In genomic region chr4:4289055-4289454, GRCh38 we compare ENCODE assay signal across 9 cellular contexts. TPM values are rescaled to one million over a fixed set of nuclear protein-coding genes. Genes with fewer than 3 reads are reported as not detected.
DNase-seq lines count a peak whose midpoint lies in the region; ATAC-seq, FAIRE-seq and TF ChIP-seq lines count a peak whose summit lies in the region.
"Had no signal": no experiment of that assay in that cellular context is flagged by ENCODE, and none has a peak within 500 bp of the region (broad histone marks: within the 10 kb centered on the region; RNA-seq: fewer than 3 reads in every experiment).

No MANE protein-coding gene starts in this region.

- DNase-seq in heart right ventricle, result no peak
- no peak for DNase-seq in left cardiac atrium
- DNase-seq in GM12878 (ENCODE audit: low read depth, low spot score), result no peak
- no peak for DNase-seq in lung (ENCODE audit: low spot score)
- no peak for DNase-seq in DMS53 (lab: John Stamatoyannopoulos, UW)
- DNase-seq in GM10248 (ENCODE audit: extremely low spot score), result no peak
- DNase-seq: NCI-H1048 had no signal

- no TSS peak for BruUV-seq in GM12878 (replicated peaks; lab: Mats Ljungman, UMichigan)

- H3K27me3 ChIP-seq in heart right ventricle (no peaks in the 10 kb centered on the region), GM12878 (replicated peaks in 1 of 2; ENCODE audit: control insufficient read depth in 2 of 2, insufficient read depth in 2 of 2, low read length in 1 of 2) (no peaks in the 10 kb centered on the region), lung (ENCODE audit: control insufficient read depth, insufficient read depth) (no peaks in the 10 kb centered on the region)

- H3K27ac ChIP-seq in heart right ventricle (peak overlapping the region in 4 of 10 donors; percentile 82 to 91 (median 90)), GM12878 (ENCODE audit: control insufficient read depth, insufficient read depth) (peak overlapping the region; percentile 71), lung (ENCODE audit: low read depth in 1 of 2, low read length in 1 of 2) (no peak overlapping the region), urinary bladder (ENCODE audit: low read depth) (no peak overlapping the region)

- intact Hi-C loops in heart right ventricle (cut with DNase I), result loop anchor here in 2 of 10 donors (5.0 kb wide), 1 partner anchor 37 kb away; no protein-coding TSS in a partner anchor
- intact Hi-C loops in left cardiac atrium (cut with DNase I), result no loop called here
- intact Hi-C loops in GM12878 (cut with micrococcal nuclease; ENCODE audit: unreplicated experiment), result no loop called here

- H3K4me3 ChIP-seq in heart right ventricle (peak overlapping the region; percentile 57 to 99 (median 90)), GM12878 (peak overlapping the region; percentile 78), lung (peak overlapping the region; percentile 96), urinary bladder (ENCODE audit: low read depth, low read length) (peak overlapping the region; percentile 80)

- WGBS in heart right ventricle, 2 donors, result 38 to 45% methylated on average over 3 of the region's 3 CpGs
- WGBS in GM12878 (ENCODE audit: insufficient coverage, insufficient replicate concordance, low lambda C conversion rate, missing lambda C conversion rate), result 2% methylated on average over 3 of the region's 3 CpGs
- WGBS in lung, 2 donors, result 31 to 59% methylated on average over 3 of the region's 3 CpGs
- 42% methylated on average over 3 of the region's 3 CpGs for WGBS in urinary bladder

- H3K36me3 ChIP-seq in heart right ventricle (peaks cover 0 to 35% (median 0%) of the 10 kb centered on the region in 9 donors), GM12878 (ENCODE audit: control insufficient read depth in 2 of 2, insufficient read depth in 2 of 2, low read length in 1 of 2) (peaks cover 0 to 6% of the 10 kb centered on the region in 2 experiments; a peak in 1 of 4 replicates), lung (ENCODE audit: control insufficient read depth in 2 of 2, insufficient read depth in 2 of 2, low read length in 2 of 2) (peaks cover 0 to 5% of the 10 kb centered on the region in 2 donors), urinary bladder (ENCODE audit: insufficient read depth) (no peaks in the 10 kb centered on the region)

- peak overlapping the region; percentile 86 for H3K9ac ChIP-seq in GM12878 (ENCODE audit: control insufficient read depth, insufficient read depth, low read length)

- CTCF ChIA-PET in GM12878 (lab: Yijun Ruan, JAX), result no interaction called here
- CTCF ChIA-PET in GM10248 (lab: Yijun Ruan, JAX), result no interaction called here

- H3K4me1 ChIP-seq in heart right ventricle (peaks cover 9 to 52% (median 35%) of the 10 kb centered on the region in 9 donors), GM12878 (ENCODE audit: control insufficient read depth, insufficient read depth, low read length) (peaks cover 6% of the 10 kb centered on the region), lung (ENCODE audit: control insufficient read depth in 2 of 2, insufficient read depth in 2 of 2, low read length in 2 of 2) (peaks cover 8 to 14% of the 10 kb centered on the region in 2 donors), urinary bladder (ENCODE audit: insufficient read depth) (no peaks in the 10 kb centered on the region)

- no peak for TF ChIP-seq RAD21 in GM12878 (IDR thresholded peaks at IDR 0.05; ENCODE audit: insufficient read depth, low read depth, low read length)

- RAD21 ChIA-PET in GM12878 (lab: Charles Lee; ENCODE audit: unreplicated experiment), result no interaction called here

- SMC1A ChIA-PET in GM12878 (lab: Charles Lee; ENCODE audit: uncharacterized antibody, unreplicated experiment), result no interaction called here

- TF ChIP-seq EP300 in GM12878 (IDR thresholded peaks at IDR 0.05; ENCODE audit: borderline replicate concordance in 1 of 2, control insufficient read depth in 1 of 2, low read depth in 2 of 2, low read length in 2 of 2), result no peak

- H3K4me2 ChIP-seq in GM12878 (ENCODE audit: control insufficient read depth, insufficient read depth), result peak overlapping the region; percentile 77

- ATAC-seq in heart right ventricle (no peak), left cardiac atrium (no peak), GM12878 (peak; percentile 3), lung (ENCODE audit: insufficient read depth, low FRiP score) (no peak), GM21717 (IDR thresholded peaks at IDR 0.05; ENCODE audit: unreplicated experiment) (no peak)

- POLR2A ChIA-PET in GM12878 (lab: Charles Lee), result interaction anchor here (0.6 kb wide), 1 partner anchor 8 kb away, joined by 5 read pairs; no protein-coding TSS in a partner anchor
- POLR2A ChIA-PET in GM10248 (lab: Yijun Ruan, JAX), result no interaction called here

- no peaks in the 10 kb centered on the region for H3K9me3 ChIP-seq in heart right ventricle
- H3K9me3 ChIP-seq in GM12878 (replicated peaks; ENCODE audit: control insufficient read depth, insufficient read depth, low read length), result no peaks in the 10 kb centered on the region
- no peaks in the 10 kb centered on the region for H3K9me3 ChIP-seq in lung (ENCODE audit: control insufficient read depth in 2 of 2, insufficient read depth in 1 of 2, low read length in 1 of 2)

- no peak overlapping the region for H2AFZ ChIP-seq in GM12878 (ENCODE audit: control insufficient read depth, low read depth, low read length)

- H3K79me2 ChIP-seq in GM12878 (ENCODE audit: control insufficient read depth, insufficient read depth, low read length), result peaks cover 45% of the 10 kb centered on the region

- TF ChIP-seq POLR2A in GM12878 (IDR thresholded peaks at IDR 0.05; ENCODE audit: low read depth, low read length), result no peak

- H4K20me1 ChIP-seq in GM12878 (ENCODE audit: control insufficient read depth, insufficient read depth), result no peaks in the 10 kb centered on the region

- no peak for TF ChIP-seq CTCF in heart right ventricle (IDR thresholded peaks at IDR 0.05)
- TF ChIP-seq CTCF in GM12878 (IDR thresholded peaks at IDR 0.05 in 2 of 3, conservative IDR thresholded peaks at IDR 0.05 in 1 of 3; ENCODE audit: control insufficient read depth in 2 of 3, extremely low read depth in 1 of 3, insufficient read depth in 1 of 3, low read depth in 3 of 3, low read length in 3 of 3), result no peak
- TF ChIP-seq CTCF in lung (IDR thresholded peaks at IDR 0.05; ENCODE audit: control extremely low read depth, extremely low read depth), result no peak
- no peak for TF ChIP-seq CTCF in GM10248 (IDR thresholded peaks at IDR 0.05; ENCODE audit: control extremely low read depth, extremely low read depth, low read depth, missing control alignments)

- FAIRE-seq in GM12878 (lab: Jason Lieb, UNC), result no peak

- in situ Hi-C loops in GM12878 (cut with MboI), result no loop called here

RNA-seq across cellular contexts. Expression of gene LYAR, which starts 0.9 kb away (rescaled TPM):
- 10 to 100 TPM in 8 of 10 donors, 1 to 10 TPM in 2; 7.6 to 16.2 (median 11.6) TPM for total RNA-seq in heart right ventricle
- 10 to 100 TPM; 13.3 to 20.6 TPM for polyA plus RNA-seq in heart right ventricle
- 10 to 100 TPM in 1 of 2 donors, 1 to 10 TPM in 1; 9.4 to 15.2 TPM for total RNA-seq in left cardiac atrium
- total RNA-seq in GM12878 (2013; cell fraction: nucleolus; rRNA removed), result 8.1 and 9.9 TPM in 2 replicates
- total RNA-seq in GM12878 (2014; rRNA removed), result 38.2 and 44.5 TPM in 2 replicates
- 75.1 and 85.4 TPM in 2 replicates for total RNA-seq in GM12878 (2014; rRNA removed; fragmentation: Illumina TruSeq; extraction: Trizol)
- total RNA-seq in GM12878 (2021), result 36.5 and 38.6 TPM in 2 replicates
- 14.9 TPM for polyA plus RNA-seq in GM12878 (2011; ENCODE audit: low read depth)
- 18.6 and 25.3 TPM in 2 replicates for polyA plus RNA-seq in GM12878 (2011; rRNA removed)
- polyA plus RNA-seq in GM12878 (2011; cell fraction: cytosol; rRNA removed), result 6.5 and 7.0 TPM in 2 replicates
- 7.0 and 9.8 TPM in 2 replicates for polyA plus RNA-seq in GM12878 (2011; cell fraction: nucleus; rRNA removed)
- polyA plus RNA-seq in GM12878 (2012), result 24.8 and 25.9 TPM in 2 replicates
- polyA plus RNA-seq in GM12878 (2014; fragmentation: Illumina TruSeq; extraction: Trizol), result 81.8 and 82.0 TPM in 2 replicates
- 10 to 100 TPM; 18.3 to 27.2 TPM for polyA plus RNA-seq in GM12878 (2014; fragmentation: Nextera tagmentation; extraction: Ambion mirVana)
- 37.0 and 42.1 TPM in 2 replicates for polyA plus RNA-seq in GM12878 (2014; rRNA removed)
- polyA plus RNA-seq in GM12878 (2016; fragmentation: Nextera tagmentation; extraction: Ambion mirVana), result 10 to 100 TPM; 55.6 to 64.4 TPM
- polyA minus RNA-seq in GM12878 (2011; rRNA and poly(A)+ RNA removed), result 1.9 and 3.7 TPM in 2 replicates
- 4.7 and 5.1 TPM in 2 replicates for polyA minus RNA-seq in GM12878 (2011; cell fraction: cytosol; rRNA and poly(A)+ RNA removed)
- 2.7 and 5.4 TPM in 2 replicates for polyA minus RNA-seq in GM12878 (2011; cell fraction: nucleus; rRNA and poly(A)+ RNA removed)
- 10 to 100 TPM in 1 of 2 donors, 1 to 10 TPM in 1; 9.3 to 11.8 TPM for total RNA-seq in lung
- 10 to 100 TPM; 17.0 to 19.5 TPM for polyA plus RNA-seq in lung
- total RNA-seq in urinary bladder, result 9.1 TPM
- 14.2 TPM for polyA plus RNA-seq in urinary bladder

RNA-seq across cellular contexts. Expression of gene ZBTB49, which starts 1.0 kb away (rescaled TPM):
- total RNA-seq in heart right ventricle (1 to 10 TPM; 2.1 to 6.0 (median 4.6) TPM), left cardiac atrium (1 to 10 TPM; 3.0 to 6.1 TPM), GM12878 (2014; rRNA removed) (3.9 and 4.2 TPM in 2 replicates), GM12878 (2014; rRNA removed; fragmentation: Illumina TruSeq; extraction: Trizol) (3.2 and 4.4 TPM in 2 replicates), GM12878 (2021) (3.0 and 4.4 TPM in 2 replicates), lung (1 to 10 TPM; 4.8 to 9.0 TPM), urinary bladder (8.2 TPM)
- polyA plus RNA-seq in heart right ventricle (1 to 10 TPM; 2.1 TPM), GM12878 (2011; rRNA removed) (4.3 and 4.5 TPM in 2 replicates), GM12878 (2014; fragmentation: Illumina TruSeq; extraction: Trizol) (4.8 and 5.5 TPM in 2 replicates), GM12878 (2014; fragmentation: Nextera tagmentation; extraction: Ambion mirVana) (under 1 TPM; 0.37 TPM), GM12878 (2014; rRNA removed) (3.0 and 4.5 TPM in 2 replicates), GM12878 (2016; fragmentation: Nextera tagmentation; extraction: Ambion mirVana) (1 to 10 TPM; 3.8 to 4.0 TPM), lung (1 to 10 TPM; 1.8 to 3.5 TPM), urinary bladder (5.9 TPM)
- total RNA-seq in GM12878 (2013; cell fraction: nucleolus; rRNA removed), result 16.3 and 20.3 TPM in 2 replicates
- polyA plus RNA-seq in GM12878 (2011; ENCODE audit: low read depth), result 4.2 TPM
- 3.4 and 3.6 TPM in 2 replicates for polyA plus RNA-seq in GM12878 (2011; cell fraction: cytosol; rRNA removed)
- polyA plus RNA-seq in GM12878 (2011; cell fraction: nucleus; rRNA removed), result 6.4 and 7.0 TPM in 2 replicates
- 2.5 and 2.6 TPM in 2 replicates for polyA plus RNA-seq in GM12878 (2012)
- 5.6 and 5.9 TPM in 2 replicates for polyA minus RNA-seq in GM12878 (2011; rRNA and poly(A)+ RNA removed)
- 2.0 and 3.0 TPM in 2 replicates for polyA minus RNA-seq in GM12878 (2011; cell fraction: cytosol; rRNA and poly(A)+ RNA removed)
- 6.3 and 6.8 TPM in 2 replicates for polyA minus RNA-seq in GM12878 (2011; cell fraction: nucleus; rRNA and poly(A)+ RNA removed)

RNA-seq across cellular contexts. Expression of gene TMEM128, which starts 41.0 kb away (rescaled TPM):
- total RNA-seq in heart right ventricle (10 to 100 TPM in 8 of 10 donors, 1 to 10 TPM in 2; 8.3 to 13.1 (median 10.6) TPM), left cardiac atrium (10 to 100 TPM; 13.5 to 14.8 TPM), GM12878 (2014; rRNA removed) (19.5 and 25.5 TPM in 2 replicates), GM12878 (2014; rRNA removed; fragmentation: Illumina TruSeq; extraction: Trizol) (16.4 and 17.0 TPM in 2 replicates), GM12878 (2021) (16.1 and 16.9 TPM in 2 replicates), lung (10 to 100 TPM; 28.2 to 31.3 TPM), urinary bladder (33.0 TPM)
- polyA plus RNA-seq in heart right ventricle (10 to 100 TPM; 13.5 to 18.2 TPM), GM12878 (2011; rRNA removed) (44.2 and 56.7 TPM in 2 replicates), GM12878 (2014; fragmentation: Illumina TruSeq; extraction: Trizol) (15.5 and 15.6 TPM in 2 replicates), GM12878 (2014; fragmentation: Nextera tagmentation; extraction: Ambion mirVana) (10 to 100 TPM in 1 of 2 experiments, 1 to 10 TPM in 1; 9.3 to 18.2 TPM), GM12878 (2014; rRNA removed) (22.7 and 28.0 TPM in 2 replicates), GM12878 (2016; fragmentation: Nextera tagmentation; extraction: Ambion mirVana) (10 to 100 TPM; 29.0 to 31.8 TPM), lung (10 to 100 TPM; 27.5 to 30.1 TPM), urinary bladder (31.3 TPM)
- 13.8 and 16.6 TPM in 2 replicates for total RNA-seq in GM12878 (2013; cell fraction: nucleolus; rRNA removed)
- 12.8 TPM for polyA plus RNA-seq in GM12878 (2011; ENCODE audit: low read depth)
- 24.4 and 26.6 TPM in 2 replicates for polyA plus RNA-seq in GM12878 (2011; cell fraction: cytosol; rRNA removed)
- 13.9 and 14.3 TPM in 2 replicates for polyA plus RNA-seq in GM12878 (2011; cell fraction: nucleus; rRNA removed)
- polyA plus RNA-seq in GM12878 (2012), result 18.9 and 20.8 TPM in 2 replicates
- 18.6 and 19.0 TPM in 2 replicates for polyA minus RNA-seq in GM12878 (2011; rRNA and poly(A)+ RNA removed)
- 4.0 TPM in 2 replicates for polyA minus RNA-seq in GM12878 (2011; cell fraction: cytosol; rRNA and poly(A)+ RNA removed)
- polyA minus RNA-seq in GM12878 (2011; cell fraction: nucleus; rRNA and poly(A)+ RNA removed), result 3.3 and 4.5 TPM in 2 replicates
